In the genomic region with DNA sequence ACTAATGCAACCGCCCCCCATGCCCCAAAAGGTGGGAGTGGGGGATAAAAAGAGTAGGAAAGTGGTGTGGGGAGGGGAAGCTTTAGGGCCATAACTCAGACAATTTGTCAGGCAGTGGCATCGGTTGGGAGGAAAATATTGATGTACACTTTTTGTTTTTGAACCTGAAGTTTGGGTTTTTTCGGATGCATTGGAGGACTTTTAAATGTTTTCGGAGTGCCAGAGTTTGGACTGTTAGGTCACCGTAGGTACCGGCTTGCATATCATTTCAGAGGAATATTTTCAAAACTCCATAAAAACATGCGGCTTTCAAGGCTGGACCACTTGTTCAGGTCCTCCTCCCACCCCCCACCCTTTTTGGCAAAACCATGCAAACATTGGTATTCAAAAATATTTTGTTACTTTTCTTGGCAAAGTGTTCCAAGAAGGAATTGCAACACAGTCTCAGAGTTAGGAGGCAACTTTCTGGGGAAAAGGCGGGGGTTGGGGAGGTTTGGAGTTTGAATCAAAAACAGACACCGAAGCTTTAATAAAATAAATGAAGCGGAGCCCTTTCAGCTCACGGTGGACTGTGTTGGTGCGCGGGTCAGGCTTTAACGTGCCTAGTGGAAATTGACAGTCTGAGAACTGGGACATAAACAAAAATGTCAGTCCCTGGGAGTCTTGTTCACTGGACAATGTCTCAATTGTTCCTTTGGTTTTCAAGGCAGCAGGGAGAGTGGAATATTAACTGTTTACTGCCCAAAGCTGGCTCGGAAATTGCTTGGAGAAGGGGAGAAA, we compare ENCODE assay signal across 1 cellular context.
TF ChIP-seq lines count a peak whose summit lies in the region.

No MANE protein-coding gene starts in this region.

TF ChIP-seq in HepG2, 621 proteins besides CTCF, POLR2A, EP300 and RAD21 (continued from another document and continues in another):
- TF ChIP-seq, protein P1, sequence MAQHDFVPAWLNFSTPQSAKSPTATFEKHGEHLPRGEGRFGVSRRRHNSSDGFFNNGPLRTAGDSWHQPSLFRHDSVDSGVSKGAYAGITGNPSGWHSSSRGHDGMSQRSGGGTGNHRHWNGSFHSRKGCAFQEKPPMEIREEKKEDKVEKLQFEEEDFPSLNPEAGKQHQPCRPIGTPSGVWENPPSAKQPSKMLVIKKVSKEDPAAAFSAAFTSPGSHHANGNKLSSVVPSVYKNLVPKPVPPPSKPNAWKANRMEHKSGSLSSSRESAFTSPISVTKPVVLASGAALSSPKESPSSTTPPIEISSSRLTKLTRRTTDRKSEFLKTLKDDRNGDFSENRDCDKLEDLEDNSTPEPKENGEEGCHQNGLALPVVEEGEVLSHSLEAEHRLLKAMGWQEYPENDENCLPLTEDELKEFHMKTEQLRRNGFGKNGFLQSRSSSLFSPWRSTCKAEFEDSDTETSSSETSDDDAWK (CRISPR knock-in tag; IDR thresholded peaks at IDR 0.05): no peak
- TF ChIP-seq, protein P2, sequence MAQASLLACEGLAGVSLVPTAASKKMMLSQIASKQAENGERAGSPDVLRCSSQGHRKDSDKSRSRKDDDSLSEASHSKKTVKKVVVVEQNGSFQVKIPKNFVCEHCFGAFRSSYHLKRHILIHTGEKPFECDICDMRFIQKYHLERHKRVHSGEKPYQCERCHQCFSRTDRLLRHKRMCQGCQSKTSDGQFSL (CRISPR knock-in tag; IDR thresholded peaks at IDR 0.05): no peak
- TF ChIP-seq ZSCAN22 (CRISPR knock-in tag; IDR thresholded peaks at IDR 0.05) (no peak), RBFOX2 (IDR thresholded peaks at IDR 0.05; ENCODE audit: low read depth, low read length) (no peak), CAMTA2 (CRISPR knock-in tag; IDR thresholded peaks at IDR 0.05; ENCODE audit: borderline replicate concordance) (no peak), TCF12 (IDR thresholded peaks at IDR 0.05) (no peak), TCF12 (CRISPR knock-in tag; IDR thresholded peaks at IDR 0.05) (no peak), ZNF335 (CRISPR knock-in tag; IDR thresholded peaks at IDR 0.05) (no peak), RCOR2 (CRISPR knock-in tag; IDR thresholded peaks at IDR 0.05) (no peak), ZNF720 (CRISPR knock-in tag; IDR thresholded peaks at IDR 0.05) (no peak), ZNF747 (CRISPR knock-in tag; IDR thresholded peaks at IDR 0.05; ENCODE audit: borderline replicate concordance) (no peak), ZNF615 (CRISPR knock-in tag; IDR thresholded peaks at IDR 0.05; ENCODE audit: borderline replicate concordance) (no peak), ASH2L (IDR thresholded peaks at IDR 0.05; ENCODE audit: insufficient read length, low read depth, low read length) (no peak), SOX6 (IDR thresholded peaks at IDR 0.05) (no peak), SOX6 (CRISPR knock-in tag; IDR thresholded peaks at IDR 0.05) (peak; percentile 50), ZNF678 (CRISPR knock-in tag; IDR thresholded peaks at IDR 0.05) (no peak), ZNF562 (CRISPR knock-in tag; IDR thresholded peaks at IDR 0.05; ENCODE audit: borderline replicate concordance) (no peak), MATR3 (CRISPR knock-in tag; IDR thresholded peaks at IDR 0.05) (no peak), ZFP82 (CRISPR knock-in tag; IDR thresholded peaks at IDR 0.05; ENCODE audit: borderline replicate concordance) (no peak), ATF1 (CRISPR knock-in tag; IDR thresholded peaks at IDR 0.05) (no peak), SETDB1 (CRISPR knock-in tag; IDR thresholded peaks at IDR 0.05; ENCODE audit: borderline replicate concordance) (no peak), HCFC1 (IDR thresholded peaks at IDR 0.05; ENCODE audit: low read depth, low read length) (no peak), ZNF7 (CRISPR knock-in tag; IDR thresholded peaks at IDR 0.05) (no peak), RAD51 (IDR thresholded peaks at IDR 0.05; ENCODE audit: borderline replicate concordance) (no peak), YY1 (IDR thresholded peaks at IDR 0.05; ENCODE audit: insufficient read depth, insufficient replicate concordance, low read depth, low read length) (no peak), NR2F6 (IDR thresholded peaks at IDR 0.05) (no peak), NR2F6 (CRISPR knock-in tag; IDR thresholded peaks at IDR 0.05) (0 out of 2 replicates have a peak, but pooled peaks have one; percentile 9), ZNF33B (CRISPR knock-in tag; IDR thresholded peaks at IDR 0.05) (no peak), PTBP1 (IDR thresholded peaks at IDR 0.05; ENCODE audit: low read depth, low read length, poor library complexity, severe bottlenecking) (no peak), ZMAT3 (CRISPR knock-in tag; conservative IDR thresholded peaks at IDR 0.05) (no peak), SMC3 (IDR thresholded peaks at IDR 0.05; ENCODE audit: low read length) (no peak), HHEX (CRISPR knock-in tag; IDR thresholded peaks at IDR 0.05) (no peak), ZNF891 (CRISPR knock-in tag; IDR thresholded peaks at IDR 0.05) (no peak), ZNF616 (CRISPR knock-in tag; IDR thresholded peaks at IDR 0.05; ENCODE audit: low read depth) (no peak), SOX13 (IDR thresholded peaks at IDR 0.05) (no peak), SOX13 (CRISPR knock-in tag; conservative IDR thresholded peaks at IDR 0.05 in 1 of 2, IDR thresholded peaks at IDR 0.05 in 1 of 2) (peak in 1 of 2 experiments; percentile 87; a peak in 2 of 4 replicates), ZNF644 (CRISPR knock-in tag; IDR thresholded peaks at IDR 0.05; ENCODE audit: low read depth) (no peak), SYNCRIP (IDR thresholded peaks at IDR 0.05; ENCODE audit: insufficient read depth, low read depth, low read length) (no peak), TEAD2 (CRISPR knock-in tag; IDR thresholded peaks at IDR 0.05) (no peak), HNRNPH1 (optimal IDR thresholded peaks at IDR 0.05; ENCODE audit: low read depth, low read length) (no peak), POLR2AphosphoS5 (IDR thresholded peaks at IDR 0.05; ENCODE audit: low read depth, low read length) (no peak)
- TF ChIP-seq, protein P3, sequence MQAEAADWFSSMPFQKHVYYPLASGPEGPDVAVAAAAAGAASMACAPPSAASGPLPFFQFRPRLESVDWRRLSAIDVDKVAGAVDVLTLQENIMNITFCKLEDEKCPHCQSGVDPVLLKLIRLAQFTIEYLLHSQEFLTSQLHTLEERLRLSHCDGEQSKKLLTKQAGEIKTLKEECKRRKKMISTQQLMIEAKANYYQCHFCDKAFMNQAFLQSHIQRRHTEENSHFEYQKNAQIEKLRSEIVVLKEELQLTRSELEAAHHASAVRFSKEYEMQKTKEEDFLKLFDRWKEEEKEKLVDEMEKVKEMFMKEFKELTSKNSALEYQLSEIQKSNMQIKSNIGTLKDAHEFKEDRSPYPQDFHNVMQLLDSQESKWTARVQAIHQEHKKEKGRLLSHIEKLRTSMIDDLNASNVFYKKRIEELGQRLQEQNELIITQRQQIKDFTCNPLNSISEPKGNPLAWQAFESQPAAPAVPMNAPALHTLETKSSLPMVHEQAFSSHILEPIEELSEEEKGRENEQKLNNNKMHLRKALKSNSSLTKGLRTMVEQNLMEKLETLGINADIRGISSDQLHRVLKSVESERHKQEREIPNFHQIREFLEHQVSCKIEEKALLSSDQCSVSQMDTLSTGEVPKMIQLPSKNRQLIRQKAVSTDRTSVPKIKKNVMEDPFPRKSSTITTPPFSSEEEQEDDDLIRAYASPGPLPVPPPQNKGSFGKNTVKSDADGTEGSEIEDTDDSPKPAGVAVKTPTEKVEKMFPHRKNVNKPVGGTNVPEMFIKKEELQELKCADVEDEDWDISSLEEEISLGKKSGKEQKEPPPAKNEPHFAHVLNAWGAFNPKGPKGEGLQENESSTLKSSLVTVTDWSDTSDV (CRISPR knock-in tag; IDR thresholded peaks at IDR 0.05): no peak
- TF ChIP-seq, protein P4, sequence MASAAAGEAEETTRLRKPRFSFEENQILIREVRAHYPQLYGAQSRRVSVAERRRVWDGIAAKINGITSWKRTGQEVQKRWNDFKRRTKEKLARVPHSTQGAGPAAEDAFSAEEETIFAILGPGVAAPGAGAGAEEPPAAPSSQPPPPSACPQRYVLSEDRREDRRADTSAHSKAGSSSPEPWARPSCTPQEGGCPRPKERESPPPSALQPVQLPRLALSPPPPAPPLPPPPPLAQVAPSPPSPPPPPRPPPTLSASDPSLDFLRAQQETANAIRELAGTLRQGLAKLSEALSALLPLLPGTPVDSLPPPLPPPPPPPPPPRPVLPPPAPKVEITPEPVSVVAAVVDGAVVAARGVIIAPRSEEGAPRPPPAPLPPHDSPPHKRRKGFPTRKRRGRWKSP (CRISPR knock-in tag; IDR thresholded peaks at IDR 0.05): no peak
- TF ChIP-seq, protein P5, sequence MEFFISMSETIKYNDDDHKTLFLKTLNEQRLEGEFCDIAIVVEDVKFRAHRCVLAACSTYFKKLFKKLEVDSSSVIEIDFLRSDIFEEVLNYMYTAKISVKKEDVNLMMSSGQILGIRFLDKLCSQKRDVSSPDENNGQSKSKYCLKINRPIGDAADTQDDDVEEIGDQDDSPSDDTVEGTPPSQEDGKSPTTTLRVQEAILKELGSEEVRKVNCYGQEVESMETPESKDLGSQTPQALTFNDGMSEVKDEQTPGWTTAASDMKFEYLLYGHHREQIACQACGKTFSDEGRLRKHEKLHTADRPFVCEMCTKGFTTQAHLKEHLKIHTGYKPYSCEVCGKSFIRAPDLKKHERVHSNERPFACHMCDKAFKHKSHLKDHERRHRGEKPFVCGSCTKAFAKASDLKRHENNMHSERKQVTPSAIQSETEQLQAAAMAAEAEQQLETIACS (CRISPR knock-in tag; IDR thresholded peaks at IDR 0.05): no peak
- TF ChIP-seq, protein P6, sequence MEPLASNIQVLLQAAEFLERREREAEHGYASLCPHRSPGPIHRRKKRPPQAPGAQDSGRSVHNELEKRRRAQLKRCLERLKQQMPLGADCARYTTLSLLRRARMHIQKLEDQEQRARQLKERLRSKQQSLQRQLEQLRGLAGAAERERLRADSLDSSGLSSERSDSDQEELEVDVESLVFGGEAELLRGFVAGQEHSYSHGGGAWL (CRISPR knock-in tag; IDR thresholded peaks at IDR 0.05): no peak
- TF ChIP-seq, protein P7, sequence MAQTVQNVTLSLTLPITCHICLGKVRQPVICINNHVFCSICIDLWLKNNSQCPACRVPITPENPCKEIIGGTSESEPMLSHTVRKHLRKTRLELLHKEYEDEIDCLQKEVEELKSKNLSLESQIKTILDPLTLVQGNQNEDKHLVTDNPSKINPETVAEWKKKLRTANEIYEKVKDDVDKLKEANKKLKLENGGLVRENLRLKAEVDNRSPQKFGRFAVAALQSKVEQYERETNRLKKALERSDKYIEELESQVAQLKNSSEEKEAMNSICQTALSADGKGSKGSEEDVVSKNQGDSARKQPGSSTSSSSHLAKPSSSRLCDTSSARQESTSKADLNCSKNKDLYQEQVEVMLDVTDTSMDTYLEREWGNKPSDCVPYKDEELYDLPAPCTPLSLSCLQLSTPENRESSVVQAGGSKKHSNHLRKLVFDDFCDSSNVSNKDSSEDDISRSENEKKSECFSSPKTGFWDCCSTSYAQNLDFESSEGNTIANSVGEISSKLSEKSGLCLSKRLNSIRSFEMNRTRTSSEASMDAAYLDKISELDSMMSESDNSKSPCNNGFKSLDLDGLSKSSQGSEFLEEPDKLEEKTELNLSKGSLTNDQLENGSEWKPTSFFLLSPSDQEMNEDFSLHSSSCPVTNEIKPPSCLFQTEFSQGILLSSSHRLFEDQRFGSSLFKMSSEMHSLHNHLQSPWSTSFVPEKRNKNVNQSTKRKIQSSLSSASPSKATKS (CRISPR knock-in tag; IDR thresholded peaks at IDR 0.05): no peak
- TF ChIP-seq, protein P8, sequence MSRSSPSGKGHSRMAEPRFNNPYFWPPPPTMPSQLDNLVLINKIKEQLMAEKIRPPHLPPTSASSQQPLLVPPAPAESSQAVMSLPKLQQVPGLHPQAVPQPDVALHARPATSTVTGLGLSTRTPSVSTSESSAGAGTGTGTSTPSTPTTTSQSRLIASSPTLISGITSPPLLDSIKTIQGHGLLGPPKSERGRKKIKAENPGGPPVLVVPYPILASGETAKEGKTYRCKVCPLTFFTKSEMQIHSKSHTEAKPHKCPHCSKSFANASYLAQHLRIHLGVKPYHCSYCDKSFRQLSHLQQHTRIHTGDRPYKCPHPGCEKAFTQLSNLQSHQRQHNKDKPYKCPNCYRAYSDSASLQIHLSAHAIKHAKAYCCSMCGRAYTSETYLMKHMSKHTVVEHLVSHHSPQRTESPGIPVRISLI (CRISPR knock-in tag; IDR thresholded peaks at IDR 0.05; ENCODE audit: borderline replicate concordance): no peak
- TF ChIP-seq, protein P9, sequence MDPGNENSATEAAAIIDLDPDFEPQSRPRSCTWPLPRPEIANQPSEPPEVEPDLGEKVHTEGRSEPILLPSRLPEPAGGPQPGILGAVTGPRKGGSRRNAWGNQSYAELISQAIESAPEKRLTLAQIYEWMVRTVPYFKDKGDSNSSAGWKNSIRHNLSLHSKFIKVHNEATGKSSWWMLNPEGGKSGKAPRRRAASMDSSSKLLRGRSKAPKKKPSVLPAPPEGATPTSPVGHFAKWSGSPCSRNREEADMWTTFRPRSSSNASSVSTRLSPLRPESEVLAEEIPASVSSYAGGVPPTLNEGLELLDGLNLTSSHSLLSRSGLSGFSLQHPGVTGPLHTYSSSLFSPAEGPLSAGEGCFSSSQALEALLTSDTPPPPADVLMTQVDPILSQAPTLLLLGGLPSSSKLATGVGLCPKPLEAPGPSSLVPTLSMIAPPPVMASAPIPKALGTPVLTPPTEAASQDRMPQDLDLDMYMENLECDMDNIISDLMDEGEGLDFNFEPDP (CRISPR knock-in tag; conservative IDR thresholded peaks at IDR 0.05): 0 out of 2 replicates have a peak, but pooled peaks have one; percentile 41
- TF ChIP-seq, protein P10, sequence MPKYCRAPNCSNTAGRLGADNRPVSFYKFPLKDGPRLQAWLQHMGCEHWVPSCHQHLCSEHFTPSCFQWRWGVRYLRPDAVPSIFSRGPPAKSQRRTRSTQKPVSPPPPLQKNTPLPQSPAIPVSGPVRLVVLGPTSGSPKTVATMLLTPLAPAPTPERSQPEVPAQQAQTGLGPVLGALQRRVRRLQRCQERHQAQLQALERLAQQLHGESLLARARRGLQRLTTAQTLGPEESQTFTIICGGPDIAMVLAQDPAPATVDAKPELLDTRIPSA (CRISPR knock-in tag; IDR thresholded peaks at IDR 0.05; ENCODE audit: borderline replicate concordance): no peak
- TF ChIP-seq, protein P11, sequence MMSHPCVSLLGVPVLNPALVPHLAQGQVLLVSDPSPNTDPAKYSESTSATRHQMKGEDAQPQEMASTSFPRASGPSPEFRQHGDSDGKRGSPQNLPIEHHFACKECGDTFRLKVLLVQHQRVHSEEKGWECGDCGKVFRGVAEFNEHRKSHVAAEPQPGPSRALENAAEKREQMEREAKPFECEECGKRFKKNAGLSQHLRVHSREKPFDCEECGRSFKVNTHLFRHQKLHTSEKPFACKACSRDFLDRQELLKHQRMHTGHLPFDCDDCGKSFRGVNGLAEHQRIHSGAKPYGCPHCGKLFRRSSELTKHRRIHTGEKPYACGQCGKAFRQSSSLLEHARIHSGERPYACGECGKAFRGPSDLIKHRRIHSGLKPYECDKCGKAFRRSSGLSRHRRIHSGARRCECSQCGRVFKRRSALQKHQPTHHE (CRISPR knock-in tag; IDR thresholded peaks at IDR 0.05; ENCODE audit: borderline replicate concordance): no peak
